Comparison of ENCODE assay signal across 8 cellular contexts in genomic region chr7:123494193-123494796, GRCh38. TPM values are rescaled to one million over a fixed set of nuclear protein-coding genes. Genes with fewer than 3 reads are reported as not detected.
DNase-seq lines count a peak whose midpoint lies in the region; ATAC-seq, FAIRE-seq and TF ChIP-seq lines count a peak whose summit lies in the region.

No MANE protein-coding gene starts in this region.

- dilution Hi-C loops in keratinocyte (cut with MboI; ENCODE audit: extremely low pct_ligation_motif_present, low sequenced_read_pairs) = no loop called here

- H3K9me3 ChIP-seq in keratinocyte (ENCODE audit: control insufficient read depth, low read depth, low read length) = no peaks in the 10 kb centered on the region

- no peaks in the 10 kb centered on the region for H4K20me1 ChIP-seq in keratinocyte (ENCODE audit: control insufficient read depth, extremely low read depth, insufficient read depth, low read length)

- H3K9me1 ChIP-seq in keratinocyte (ENCODE audit: control insufficient read depth, extremely low read depth, insufficient read depth, low read length) = no peaks in the 10 kb centered on the region

- H3K4me1 ChIP-seq in keratinocyte (ENCODE audit: control insufficient read depth, extremely low read depth, insufficient read depth, low read length) = no peaks in the 10 kb centered on the region

- no peaks in the 10 kb centered on the region for H3K79me2 ChIP-seq in keratinocyte (ENCODE audit: control insufficient read depth, insufficient read depth, low read length)

- H3K27ac ChIP-seq in keratinocyte (ENCODE audit: control insufficient read depth, insufficient read depth, low read length) = no peak overlapping the region

- H3K36me3 Mint-ChIP-seq in type B pancreatic cell = no peaks in the 10 kb centered on the region

- H2AFZ ChIP-seq in keratinocyte (ENCODE audit: control insufficient read depth, low read length) = no peak overlapping the region

- H3K4me3 ChIP-seq in keratinocyte (ENCODE audit: control insufficient read depth in 2 of 3, extremely low read depth in 1 of 3, insufficient read depth in 2 of 3, low read depth in 1 of 3, low read length in 3 of 3) = no peak overlapping the region

- no peaks in the 10 kb centered on the region for H3K9me3 Mint-ChIP-seq in type B pancreatic cell

- no peaks in the 10 kb centered on the region for H3K36me3 ChIP-seq in keratinocyte (ENCODE audit: control insufficient read depth in 2 of 2, extremely low read depth in 1 of 2, insufficient read depth in 2 of 2, low read length in 2 of 2)

- H3K27ac Mint-ChIP-seq in type B pancreatic cell = no peak overlapping the region

- H3K27me3 Mint-ChIP-seq in type B pancreatic cell = no peaks in the 10 kb centered on the region

- no peak overlapping the region for H3K4me2 ChIP-seq in keratinocyte (ENCODE audit: control insufficient read depth, extremely low read depth, insufficient read depth, low read depth, low read length)

- DNase-seq in AG08396 (ENCODE audit: low spot score) (peak; percentile 11), GM10248 (ENCODE audit: extremely low spot score) (peak; percentile 26), NCI-H524 (lab: John Stamatoyannopoulos, UW) (peak; percentile 1 to 47), amniotic stem cell (lab: John Stamatoyannopoulos, UW) (peak; percentile 37), keratinocyte (ENCODE audit: low read depth, low spot score) (no peak), type B pancreatic cell (ENCODE audit: extremely low spot score, unreplicated experiment) (no peak), HK-2 (ENCODE audit: unreplicated experiment) (no peak)

- peak; percentile 42 for ATAC-seq in HG03060 (IDR thresholded peaks at IDR 0.05; ENCODE audit: low read depth, unreplicated experiment)

- no peak overlapping the region for H3K9ac ChIP-seq in keratinocyte (ENCODE audit: control insufficient read depth, extremely low read depth, insufficient read depth, low read length)

- CTCF ChIA-PET in GM10248 (lab: Yijun Ruan, JAX) = interaction anchor here (0.6 to 3.1 kb wide), 30 partner anchors 10 to 777 kb away, joined by 3 to 38 read pairs (median 4); partner anchors contain the start of gene NDUFA5

- H3K4me3 Mint-ChIP-seq in type B pancreatic cell = no peak overlapping the region

- TF ChIP-seq CTCF in GM10248 (IDR thresholded peaks at IDR 0.05; ENCODE audit: control extremely low read depth, extremely low read depth, low read depth, missing control alignments) (peak; percentile 81), keratinocyte (optimal IDR thresholded peaks at IDR 0.05 in 1 of 3, IDR thresholded peaks at IDR 0.05 in 1 of 3, conservative IDR thresholded peaks at IDR 0.05 in 1 of 3; ENCODE audit: extremely low read depth in 1 of 3, insufficient read depth in 2 of 3, low read length in 3 of 3) (peak in 2 of 3 experiments; percentile 23 to 40), type B pancreatic cell (conservative IDR thresholded peaks at IDR 0.05) (peak; percentile 89)

- no peaks in the 10 kb centered on the region for H3K4me1 Mint-ChIP-seq in type B pancreatic cell (ENCODE audit: unreplicated experiment)

- no peaks in the 10 kb centered on the region for H3K27me3 ChIP-seq in keratinocyte (ENCODE audit: control insufficient read depth, extremely low read depth, insufficient read depth, low read length)

- POLR2A ChIA-PET in GM10248 (lab: Yijun Ruan, JAX) = no interaction called here

- FAIRE-seq in keratinocyte (lab: Jason Lieb, UNC) = no peak

RNA-seq across cellular contexts. Expression of gene IQUB, which starts 40.1 kb away (rescaled TPM):
- 0.04 to 0.09 TPM (median 0.05 TPM) in 3 replicates for polyA plus RNA-seq in keratinocyte
- not detected for polyA plus RNA-seq in keratinocyte (2011; ENCODE audit: low read depth)
- polyA plus RNA-seq in keratinocyte (2011; cell fraction: cytosol; rRNA removed) = 0.05 and 0.17 TPM in 2 replicates
- 0.12 and 0.14 TPM in 2 replicates for polyA plus RNA-seq in keratinocyte (2011; cell fraction: nucleus; rRNA removed)
- 0.05 and 0.14 TPM in 2 replicates for polyA plus RNA-seq in keratinocyte (2012; ENCODE audit: low replicate concordance)
- polyA minus RNA-seq in keratinocyte = 0.07 to 0.19 TPM in 2 of 3 replicates, not detected in the other
- polyA minus RNA-seq in keratinocyte (2011; cell fraction: cytosol; rRNA and poly(A)+ RNA removed) = not detected
- polyA minus RNA-seq in keratinocyte (2011; cell fraction: nucleus; rRNA and poly(A)+ RNA removed) = 0.11 and 0.16 TPM in 2 replicates
- 1.2 and 2.1 TPM in 2 replicates for total RNA-seq in type B pancreatic cell (ENCODE audit: low replicate concordance)

Comparison
In these comparisons a context has a peak if more than half of its experiments do, and no peak if none do; other contexts are left out.
1. DNase-seq: peak in AG08396 (single experiment), GM10248 (single experiment), NCI-H524 (2 of 2) and amniotic stem cell (single experiment); none in keratinocyte (single experiment), type B pancreatic cell (single experiment) and HK-2 (single experiment).
2. CTCF ChIP-seq: peak in every context shown above with its lines; median percentile 89 in type B pancreatic cell; 81 in GM10248; 32 in keratinocyte.